ENCODE assay signal across 8 cellular contexts in genomic region chr1:210311726-210312493, GRCh38. TPM values are rescaled to one million over a fixed set of nuclear protein-coding genes. Genes with fewer than 3 reads are reported as not detected.
DNase-seq lines count a peak whose midpoint lies in the region; ATAC-seq, FAIRE-seq and TF ChIP-seq lines count a peak whose summit lies in the region.

No MANE protein-coding gene starts in this region.

- no peaks in the 10 kb centered on the region for H3K9me3 ChIP-seq in transverse colon

- no peak for TF ChIP-seq CTCF in bronchial epithelial cell (IDR thresholded peaks at IDR 0.05; ENCODE audit: insufficient read depth, low read length, severe bottlenecking)
- TF ChIP-seq CTCF in transverse colon (IDR thresholded peaks at IDR 0.05) = no peak

- H3K27ac Mint-ChIP-seq in memory B cell = peak overlapping the region; percentile 45

- FAIRE-seq in bronchial epithelial cell (lab: Jason Lieb, UNC) = peak; percentile 55

- H3K27ac ChIP-seq in transverse colon = peak overlapping the region in 3 of 4 donors; percentile 24 to 52 (median 38)

- 51% methylated on average over 12 to 18 of the region's 18 CpGs for WGBS in transverse colon (ENCODE audit: low coverage in 1 of 2), 2 donors

- H3K9me3 Mint-ChIP-seq in activated T-cell treated with anti-CD3 and anti-CD28 coated beads, Interleukin-2, amount 50 U/mL, for 4 hours = no peaks in the 10 kb centered on the region
- H3K9me3 Mint-ChIP-seq in memory B cell = no peaks in the 10 kb centered on the region

- no peak for TF ChIP-seq EP300 in transverse colon (IDR thresholded peaks at IDR 0.05; ENCODE audit: low read depth)

- no peak for ATAC-seq in activated T-cell treated with anti-CD3 and anti-CD28 coated beads, Interleukin-2, amount 50 U/mL, for 4 hours
- ATAC-seq in memory B cell (ENCODE audit: low read depth) (no peak), HG02610 (IDR thresholded peaks at IDR 0.05; ENCODE audit: unreplicated experiment) (no peak)

- H3K36me3 Mint-ChIP-seq in activated T-cell treated with anti-CD3 and anti-CD28 coated beads, Interleukin-2, amount 50 U/mL, for 4 hours (ENCODE audit: insufficient read depth) = no peaks in the 10 kb centered on the region
- H3K36me3 Mint-ChIP-seq in memory B cell = no peaks in the 10 kb centered on the region

- H3K4me1 Mint-ChIP-seq in activated T-cell treated with anti-CD3 and anti-CD28 coated beads, Interleukin-2, amount 50 U/mL, for 4 hours (ENCODE audit: low read depth) = peaks cover 6% of the 10 kb centered on the region
- peaks cover 4% of the 10 kb centered on the region for H3K4me1 Mint-ChIP-seq in memory B cell

- H3K4me1 ChIP-seq in transverse colon = peaks cover 0 to 10% (median 7%) of the 10 kb centered on the region in 4 donors

- TF ChIP-seq POLR2A in transverse colon (IDR thresholded peaks at IDR 0.05) = no peak

- H3K4me3 ChIP-seq in bronchial epithelial cell (ENCODE audit: low read depth, low read length) (no peak overlapping the region), transverse colon (no peak overlapping the region)

- peaks cover 19% of the 10 kb centered on the region for H3K27me3 Mint-ChIP-seq in activated T-cell treated with anti-CD3 and anti-CD28 coated beads, Interleukin-2, amount 50 U/mL, for 4 hours (ENCODE audit: low read depth)
- H3K27me3 Mint-ChIP-seq in memory B cell = peaks cover 6% of the 10 kb centered on the region

- DNase-seq in activated T-cell treated with anti-CD3 and anti-CD28 coated beads, Interleukin-2, amount 50 U/mL, for 4 hours = no peak
- no peak for DNase-seq in activated T-cell treated with anti-CD3 and anti-CD28 coated beads, Interleukin-2, amount 50 U/mL, for 1 hour
- DNase-seq in bronchial epithelial cell (ENCODE audit: low read depth) = no peak
- no peak for DNase-seq in memory B cell (ENCODE audit: low spot score in 2 of 2)
- no peak for DNase-seq in transverse colon
- no peak for DNase-seq in activated gamma-delta T cell treated with Interleukin-2 at 50 U/mL for 16 hours
- no peak for DNase-seq in activated effector memory CD4-positive, alpha-beta T cell treated with anti-CD3 and anti-CD28 coated beads, Interleukin-2, amount 50 U/mL, for 16 hours

- intact Hi-C loops in transverse colon (cut with DNase I; ENCODE audit: low total_unique reads) = loop anchor here (5.0 kb wide), 2 partner anchors 110 to 170 kb away; no protein-coding TSS in a partner anchor

- H3K4me3 Mint-ChIP-seq in activated T-cell treated with anti-CD3 and anti-CD28 coated beads, Interleukin-2, amount 50 U/mL, for 4 hours = peak overlapping the region; percentile 81
- peak overlapping the region; percentile 54 for H3K4me3 Mint-ChIP-seq in memory B cell

- in situ Hi-C loops in transverse colon (cut with MboI; ENCODE audit: low pct_ligation_motif_present in 1 of 4, low pct_unique_long_range_greater_than_20kb in 1 of 4, low sequenced_read_pairs in 3 of 4) = loop anchor here (10.0 to 25.0 kb wide), 3 partner anchors 167 to 450 kb away; no protein-coding TSS in a partner anchor

- no peaks in the 10 kb centered on the region for H3K36me3 ChIP-seq in bronchial epithelial cell (ENCODE audit: control insufficient read depth, insufficient read depth, low read length)
- H3K36me3 ChIP-seq in transverse colon = no peaks in the 10 kb centered on the region

- H3K27me3 ChIP-seq in bronchial epithelial cell (ENCODE audit: control insufficient read depth, insufficient read depth, low read length) (peaks cover 4% of the 10 kb centered on the region), transverse colon (no peaks in the 10 kb centered on the region)

RNA-seq across cellular contexts. Expression of gene HHAT, which starts 16.8 kb away (rescaled TPM):
- under 1 TPM; 0.26 to 0.71 (median 0.65) TPM for total RNA-seq in activated T-cell treated with anti-CD3 and anti-CD28 coated beads, Interleukin-2, amount 50 U/mL, for 4 hours
- total RNA-seq in bronchial epithelial cell (2.9 and 4.0 TPM in 2 replicates), transverse colon (10 to 100 TPM in 1 of 4 donors, 1 to 10 TPM in 3; 2.2 to 11.6 (median 7.3) TPM)
